In genomic region chr1:116909511-116910378, GRCh38 we compare ENCODE assay signal across 1 cellular context.
TF ChIP-seq lines count a peak whose summit lies in the region.

PTGFRN (plus strand) TSS chr1:116909916; CDS start chr1:116910204, 288 bp downstream.

TF ChIP-seq in K562, 482 proteins besides CTCF, POLR2A, EP300 and RAD21 (continued from another document and continues in another):
- TF ChIP-seq PYGO2 (tag; IDR thresholded peaks at IDR 0.05) (no peak), SMARCE1 (IDR thresholded peaks at IDR 0.05) (0 out of 2 replicates have a peak, but pooled peaks have one; percentile 11), ZNF24 (IDR thresholded peaks at IDR 0.05) (no peak), ZNF133 (CRISPR knock-in tag; IDR thresholded peaks at IDR 0.05) (no peak), RBM22 (IDR thresholded peaks at IDR 0.05; ENCODE audit: low read depth, low read length, poor library complexity, severe bottlenecking) (peak; percentile 52), GABPB2 (CRISPR knock-in tag; conservative IDR thresholded peaks at IDR 0.05) (no peak), GTF3C2 (IDR thresholded peaks at IDR 0.05; ENCODE audit: borderline replicate concordance, extremely low read depth, insufficient read length) (no peak), ZNF518B (CRISPR knock-in tag; IDR thresholded peaks at IDR 0.05) (no peak), KLF10 (CRISPR knock-in tag; IDR thresholded peaks at IDR 0.05) (no peak), ZEB2 (IDR thresholded peaks at IDR 0.05) (peak; percentile 69; the same call in 1 of the 2 replicates), CEBPZ (IDR thresholded peaks at IDR 0.05; ENCODE audit: borderline replicate concordance, low read depth, low read length) (no peak), CBX8 (IDR thresholded peaks at IDR 0.05; ENCODE audit: borderline replicate concordance, extremely low read depth, low read depth, low read length, poor library complexity, severe bottlenecking) (no peak), ZSCAN32 (CRISPR knock-in tag; IDR thresholded peaks at IDR 0.05) (no peak), L3MBTL2 (IDR thresholded peaks at IDR 0.05) (peak; percentile 70; the same call in 1 of the 2 replicates), ZNF23 (CRISPR knock-in tag; IDR thresholded peaks at IDR 0.05) (no peak), MAX (CRISPR knock-in tag; IDR thresholded peaks at IDR 0.05) (peak; percentile 19; the same call in 1 of the 2 replicates), PTRF (tag; IDR thresholded peaks at IDR 0.05) (no peak), MCM7 (IDR thresholded peaks at IDR 0.05) (no peak), CTBP1 (IDR thresholded peaks at IDR 0.05; ENCODE audit: borderline replicate concordance) (peak; percentile 72; the same call in 1 of the 2 replicates), FOXP4 (CRISPR knock-in tag; IDR thresholded peaks at IDR 0.05; ENCODE audit: borderline replicate concordance) (no peak), ZBTB34 (CRISPR knock-in tag; IDR thresholded peaks at IDR 0.05) (no peak), CCNT2 (IDR thresholded peaks at IDR 0.05; ENCODE audit: borderline replicate concordance, extremely low read depth, insufficient read length, low read depth, low read length) (peak; percentile 65), SIN3A (IDR thresholded peaks at IDR 0.05; ENCODE audit: borderline replicate concordance in 2 of 2, control insufficient read depth in 1 of 2, low read depth in 2 of 2, low read length in 2 of 2) (peak in 1 of 2 experiments; percentile 26; a peak in 1 of 4 replicates), SPI1 (IDR thresholded peaks at IDR 0.05; ENCODE audit: borderline replicate concordance, low read depth, low read length) (0 out of 2 replicates have a peak, but pooled peaks have one; percentile 51), CREB3 (tag; conservative IDR thresholded peaks at IDR 0.05; ENCODE audit: low read depth) (no peak), PTBP1 (IDR thresholded peaks at IDR 0.05; ENCODE audit: low read depth, low read length) (peak; percentile 55; the same call in 1 of the 2 replicates), CBX1 (IDR thresholded peaks at IDR 0.05; ENCODE audit: low read depth) (no peak), NR0B1 (IDR thresholded peaks at IDR 0.05; ENCODE audit: partially characterized antibody) (no peak), SMAD2 (IDR thresholded peaks at IDR 0.05; ENCODE audit: low read depth, low read length) (no peak), SREBF1 (IDR thresholded peaks at IDR 0.05; ENCODE audit: borderline replicate concordance, low read depth, low read length) (no peak), ZNF644 (tag; IDR thresholded peaks at IDR 0.05; ENCODE audit: low read depth) (no peak), ZNF184 (CRISPR knock-in tag; IDR thresholded peaks at IDR 0.05) (no peak), RFX7 (CRISPR knock-in tag; IDR thresholded peaks at IDR 0.05) (no peak), KAT2B (IDR thresholded peaks at IDR 0.05; ENCODE audit: low read depth, low read length) (no peak), ZNF232 (CRISPR knock-in tag; IDR thresholded peaks at IDR 0.05) (no peak), ZHX1 (conservative IDR thresholded peaks at IDR 0.05; ENCODE audit: low read length) (no peak), POLR2H (tag; IDR thresholded peaks at IDR 0.05; ENCODE audit: low read depth) (no peak), RUNX1 (IDR thresholded peaks at IDR 0.05; ENCODE audit: low read depth) (no peak), MYNN (IDR thresholded peaks at IDR 0.05) (no peak), MYNN (CRISPR knock-in tag; IDR thresholded peaks at IDR 0.05) (no peak), WHSC1 (IDR thresholded peaks at IDR 0.05; ENCODE audit: low read length) (no peak), ZNF764 (CRISPR knock-in tag; IDR thresholded peaks at IDR 0.05; ENCODE audit: low read depth) (no peak), ETV6 (IDR thresholded peaks at IDR 0.05; ENCODE audit: borderline replicate concordance in 1 of 2, low read depth in 2 of 2, low read length in 1 of 2) (no peak), ETV6 (CRISPR knock-in tag; IDR thresholded peaks at IDR 0.05; ENCODE audit: borderline replicate concordance) (no peak), TAF7 (tag; IDR thresholded peaks at IDR 0.05) (peak; percentile 42; the same call in 1 of the 2 replicates), MIER1 (IDR thresholded peaks at IDR 0.05; ENCODE audit: low read depth) (no peak), ILF3 (IDR thresholded peaks at IDR 0.05; ENCODE audit: borderline replicate concordance) (no peak), STAT5B (CRISPR knock-in tag; IDR thresholded peaks at IDR 0.05) (no peak), ARNT (IDR thresholded peaks at IDR 0.05) (no peak), MAFK (IDR thresholded peaks at IDR 0.05; ENCODE audit: low read length) (no peak), TBL1XR1 (IDR thresholded peaks at IDR 0.05; ENCODE audit: low read length in 2 of 2) (no peak)
